Comparison of ENCODE assay signal across 8 cellular contexts in the genomic region with DNA sequence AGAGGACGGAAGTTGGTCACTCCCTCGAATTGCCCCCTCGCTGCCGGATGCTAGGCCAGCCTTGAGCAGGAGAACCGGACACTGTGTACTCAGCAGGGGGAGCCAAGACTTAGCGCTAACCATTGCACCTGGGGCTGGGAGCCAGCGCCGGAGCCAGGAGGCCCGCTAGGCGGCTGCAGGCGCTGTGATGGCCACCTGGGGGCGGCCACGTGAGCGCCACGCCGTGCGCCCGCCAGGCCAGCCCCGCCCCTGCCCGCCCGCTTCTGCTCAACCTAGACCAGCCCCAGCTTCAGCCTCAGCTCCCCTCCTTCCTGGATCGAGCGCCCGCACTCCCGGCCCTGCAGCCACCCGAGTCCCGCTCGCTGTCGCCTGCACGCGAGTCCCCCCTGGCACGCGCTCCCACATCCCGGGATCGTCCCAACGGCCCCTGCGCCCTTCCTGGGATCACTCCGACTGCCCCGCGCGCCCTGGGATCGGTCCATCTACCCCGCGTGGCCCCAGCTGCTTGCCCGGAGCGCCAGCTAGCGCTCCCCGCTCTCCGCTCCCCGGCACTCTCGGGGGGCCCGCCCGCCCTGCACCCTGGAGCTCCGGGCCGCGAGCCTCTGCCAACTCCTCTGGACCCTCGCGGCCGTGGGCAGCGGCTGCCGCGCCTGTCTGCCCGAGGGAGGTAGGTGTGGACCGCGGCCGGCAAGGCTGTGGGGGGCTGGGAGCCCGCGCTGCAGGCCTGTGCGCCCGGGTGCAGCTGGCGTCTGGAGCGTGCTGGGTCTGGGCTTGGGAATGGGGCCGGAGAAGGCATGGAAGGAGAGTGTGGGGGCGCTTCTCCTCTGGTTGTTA. TPM values are rescaled to one million over a fixed set of nuclear protein-coding genes. Genes with fewer than 3 reads are reported as not detected.
DNase-seq lines count a peak whose midpoint lies in the region; ATAC-seq, FAIRE-seq and TF ChIP-seq lines count a peak whose summit lies in the region.

A gene (plus strand): TSS at position 266 of the 834 bp plus-strand sequence. CDS start 19,452 bp downstream, outside the sequence.

- TF ChIP-seq POLR2A in GM12891 (IDR thresholded peaks at IDR 0.05; ENCODE audit: low read depth, low read length) (peak; percentile 6; the same call in 1 of the 2 replicates), uterus (IDR thresholded peaks at IDR 0.05) (peak; percentile 35 to 57)

- no peaks in the 10 kb centered on the region for H3K36me3 ChIP-seq in left ventricle myocardium inferior
- no peaks in the 10 kb centered on the region for H3K36me3 ChIP-seq in psoas muscle (ENCODE audit: insufficient read depth in 1 of 2, low read depth in 1 of 2)
- H3K36me3 ChIP-seq in uterus: no peaks in the 10 kb centered on the region

- peaks cover 4% of the 10 kb centered on the region for H3K9me3 ChIP-seq in left ventricle myocardium inferior (replicated peaks)
- H3K9me3 ChIP-seq in psoas muscle: no peaks in the 10 kb centered on the region
- no peaks in the 10 kb centered on the region for H3K9me3 ChIP-seq in uterus

- peak within 1 kb of the TSS; percentile 98 for H3K27ac ChIP-seq in left ventricle myocardium inferior (replicated peaks)
- peak within 1 kb of the TSS; percentile 89 for H3K27ac ChIP-seq in psoas muscle
- H3K27ac ChIP-seq in uterus: peak within 1 kb of the TSS; percentile 87 to 90

- DNase-seq in GM12891 (ENCODE audit: insufficient read length, low spot score) (peak; percentile 88), NCI-H1417 treated with DMSO at 0.1 percent for 48 hours (lab: John Stamatoyannopoulos, UW) (peak; percentile 64), amniotic stem cell (lab: John Stamatoyannopoulos, UW) (peak; percentile 95), left ventricle myocardium inferior (peak; percentile 94), psoas muscle (peak; percentile 94 to 98), uterus (peak; percentile 94 to 95)

- no peaks in the 10 kb centered on the region for H3K27me3 ChIP-seq in left ventricle myocardium inferior (ENCODE audit: low read depth)
- H3K27me3 ChIP-seq in psoas muscle (ENCODE audit: insufficient read depth in 3 of 3, low read length in 2 of 3): no peaks in the 10 kb centered on the region
- H3K27me3 ChIP-seq in uterus: no peaks in the 10 kb centered on the region

- H3K4me1 ChIP-seq in left ventricle myocardium inferior (peaks cover 63% of the 10 kb centered on the region), psoas muscle (peaks cover 36% of the 10 kb centered on the region), uterus (peaks cover 0 to 4% of the 10 kb centered on the region in 2 donors)

- TF ChIP-seq CTCF in left ventricle myocardium inferior (IDR thresholded peaks at IDR 0.05; ENCODE audit: borderline replicate concordance) (peak; percentile 94), psoas muscle (IDR thresholded peaks at IDR 0.05) (peak; percentile 82), uterus (IDR thresholded peaks at IDR 0.05) (peak; percentile 73 to 98 (median 92))

- H3K4me3 ChIP-seq in left ventricle myocardium inferior (peak within 1 kb of the TSS; percentile 95), psoas muscle (peak within 1 kb of the TSS; percentile 88), uterus (peak within 1 kb of the TSS; percentile 59 to 86)

- WGBS in psoas muscle, 3 donors: 0 to 1% (median 0%) methylated on average over 51 to 74 of the region's 74 CpGs

- intact Hi-C loops in T-helper 1 cell treated with Interleukin-12 subunit alpha and Interleukin-12 subunit beta and Interleukin-4 antibody, amounts not matched to agents 30 ng/mL and 1 ng/mL, for 36 hours (cut with micrococcal nuclease): loop anchor here (1.0 to 2.0 kb wide), 7 partner anchors 9 to 91 kb away; a partner anchor contains a TSS
- intact Hi-C loops in left ventricle myocardium inferior (cut with micrococcal nuclease): no loop called here
- intact Hi-C loops in psoas muscle (cut with DNase I): loop anchor here in 1 of 2 donors (2.0 kb wide), 1 partner anchor 15 kb away; no protein-coding TSS in a partner anchor
- intact Hi-C loops in uterus (cut with DNase I; ENCODE audit: low total_unique reads): no loop called here

- peak; percentile 89 for FAIRE-seq in GM12891 (lab: Jason Lieb, UNC)

- peak; percentile 82 for ATAC-seq in HG02763 (IDR thresholded peaks at IDR 0.05; ENCODE audit: unreplicated experiment)
- ATAC-seq in psoas muscle: peak; percentile 84 to 89 (median 88)

TF ChIP-seq in GM12891, 5 proteins besides CTCF, POLR2A, EP300 and RAD21:
- TF ChIP-seq POU2F2 (IDR thresholded peaks at IDR 0.05; ENCODE audit: low read depth, low read length) (no peak), SPI1 (IDR thresholded peaks at IDR 0.05; ENCODE audit: low read depth, low read length) (no peak), POLR2AphosphoS5 (IDR thresholded peaks at IDR 0.05; ENCODE audit: low read depth, low read length) (no peak), PAX5 (IDR thresholded peaks at IDR 0.05; ENCODE audit: insufficient read depth, low read length, severe bottlenecking) (peak; percentile 57), TAF1 (IDR thresholded peaks at IDR 0.05; ENCODE audit: low read depth, low read length) (no peak)

RNA-seq across cellular contexts. Expression of the gene that starts here (rescaled TPM):
- 8.1 TPM for polyA plus RNA-seq in GM12891 (2012; ENCODE audit: low read depth, missing spikeins)
- total RNA-seq in T-helper 1 cell treated with Interleukin-12 subunit alpha and Interleukin-12 subunit beta and Interleukin-4 antibody, amounts not matched to agents 30 ng/mL and 1 ng/mL, for 36 hours: 23.0 and 25.2 TPM in 2 replicates
- total RNA-seq in left ventricle myocardium inferior (22.1 TPM), psoas muscle (10 to 100 TPM; 29.4 to 47.0 (median 34.3) TPM), uterus (10 to 100 TPM; 17.4 to 82.0 (median 35.5) TPM)
- polyA plus RNA-seq in psoas muscle: 10 to 100 TPM; 13.0 to 14.5 (median 13.2) TPM

Comparison
In these comparisons a context has a peak if more than half of its experiments do, and no peak if none do; other contexts are left out.
1. Peak in every context shown above with its lines: DNase-seq, ATAC-seq, H3K4me3 ChIP-seq and H3K27ac ChIP-seq.